In the genomic region with DNA sequence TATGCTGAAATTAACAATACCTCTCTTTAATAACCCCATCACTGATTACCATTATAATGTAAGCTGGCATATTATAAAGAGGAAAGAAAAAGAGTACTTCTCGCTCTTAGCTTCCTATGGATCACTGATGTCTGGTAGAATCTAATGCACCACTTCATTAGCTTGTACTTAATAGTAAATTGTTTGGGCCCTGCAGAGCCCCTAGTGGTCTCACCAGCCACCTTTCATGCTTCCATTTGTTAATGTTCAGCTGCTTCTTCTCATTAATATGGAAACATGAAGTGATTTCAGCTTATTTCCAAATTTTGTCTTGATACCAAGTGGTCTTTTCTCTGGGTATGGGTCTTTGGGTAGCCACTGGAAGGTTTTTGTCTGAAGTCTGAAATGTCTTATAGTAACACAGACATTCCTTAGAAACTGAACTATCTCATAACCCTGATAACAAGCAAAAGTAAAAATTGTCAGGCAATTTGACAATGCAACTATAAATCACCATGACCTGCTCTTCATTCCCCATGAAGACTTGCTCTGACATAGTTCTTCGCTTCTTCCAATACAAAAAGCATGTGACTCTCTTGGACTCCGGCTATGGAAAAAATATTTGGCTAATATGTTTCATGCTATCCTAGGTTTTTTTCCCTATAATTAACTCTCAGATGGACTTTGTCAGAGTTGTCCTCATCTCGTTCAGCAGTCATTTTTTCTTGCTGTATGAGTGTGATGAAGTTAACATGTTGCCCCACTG, we compare ENCODE assay signal across 16 cellular contexts.
DNase-seq lines count a peak whose midpoint lies in the region; ATAC-seq, FAIRE-seq and TF ChIP-seq lines count a peak whose summit lies in the region.
"Had no signal": no experiment of that assay in that cellular context is flagged by ENCODE, and none has a peak within 500 bp of the region (broad histone marks: within the 10 kb centered on the region; RNA-seq: fewer than 3 reads in every experiment).

No MANE protein-coding gene starts in this region.

- CTCF ChIA-PET in PC-9 (lab: Charles Lee): no interaction called here

- POLR2A ChIA-PET in PC-9 (lab: Charles Lee; ENCODE audit: unreplicated experiment): no interaction called here

- FAIRE-seq in small intestine (lab: Jason Lieb, UNC): no peak

- H3K27ac ChIP-seq in 22Rv1 (no peak overlapping the region), PC-9 (no peak overlapping the region), small intestine (ENCODE audit: low read depth in 1 of 2, low read length in 1 of 2) (no peak overlapping the region)
- H3K27ac ChIP-seq: esophagus muscularis mucosa, psoas muscle had no signal

- no peaks in the 10 kb centered on the region for H3K79me2 ChIP-seq in PC-9 (ENCODE audit: low read depth)

- H3K4me3 ChIP-seq in PC-9 (no peak overlapping the region), fibroblast of pulmonary artery (replicated peaks; ENCODE audit: low read depth, low read length) (no peak overlapping the region), small intestine (ENCODE audit: low read depth in 1 of 2, low read length in 2 of 2) (no peak overlapping the region)
- H3K4me3 ChIP-seq: esophagus muscularis mucosa, psoas muscle, tibial nerve had no signal

- no peak overlapping the region for H2AFZ ChIP-seq in PC-9

- 76 to 85% (median 80%) methylated on average over 4 of the region's 4 CpGs for WGBS in small intestine, 3 donors

- no peak overlapping the region for H3K4me2 ChIP-seq in PC-9

- H3K9me3 ChIP-seq in PC-9 (ENCODE audit: insufficient read depth, low read depth) (peaks cover 11% of the 10 kb centered on the region; the same call in 1 of the 2 replicates), small intestine (ENCODE audit: control insufficient read depth, low read depth) (peaks cover 1% of the 10 kb centered on the region)
- H3K9me3 ChIP-seq: esophagus muscularis mucosa, psoas muscle, tibial nerve had no signal

- no peaks in the 10 kb centered on the region for H3K9me2 ChIP-seq in PC-9 (ENCODE audit: insufficient read depth)

- no peak for DNase-seq in PC-9
- DNase-seq in fibroblast of pulmonary artery (ENCODE audit: low read depth): peak; percentile 34
- no peak for DNase-seq in small intestine
- no peak for DNase-seq in T1000 (lab: John Stamatoyannopoulos, UW)
- DNase-seq in COLO829 (ENCODE audit: low spot score): no peak
- DNase-seq: amygdala, C1 segment of cervical spinal cord, KBM-7, NCI-H774, psoas muscle had no signal

- peaks cover 7% of the 10 kb centered on the region; the same call in 1 of the 2 replicates for H3F3A ChIP-seq in PC-9 (ENCODE audit: insufficient read depth, low read depth)

- H3K36me3 ChIP-seq in PC-9 (ENCODE audit: low read depth) (0 out of 2 replicates have a peak, but pooled peaks cover 5% of the 10 kb centered on the region), small intestine (ENCODE audit: control insufficient read depth in 2 of 2, insufficient read depth in 2 of 2, low read length in 2 of 2) (no peaks in the 10 kb centered on the region)
- H3K36me3 ChIP-seq: esophagus muscularis mucosa, tibial nerve had no signal

- BruUV-seq in PC-9 (replicated peaks; lab: Mats Ljungman, UMichigan): no TSS peak

- intact Hi-C loops in PC-9 (cut with micrococcal nuclease; ENCODE audit: unreplicated experiment): no loop called here

- no peaks in the 10 kb centered on the region for H4K20me1 ChIP-seq in PC-9 (ENCODE audit: insufficient read depth)

- H3K4me1 ChIP-seq in PC-9 (replicated peaks; ENCODE audit: insufficient read depth) (peaks cover 33% of the 10 kb centered on the region), small intestine (ENCODE audit: control insufficient read depth in 2 of 2, insufficient read depth in 1 of 2, low read depth in 1 of 2, low read length in 1 of 2) (no peaks in the 10 kb centered on the region)
- H3K4me1 ChIP-seq: psoas muscle had no signal

- TF ChIP-seq CTCF in 22Rv1 (IDR thresholded peaks at IDR 0.05) (peak; percentile 55), GM12874 (IDR thresholded peaks at IDR 0.05; ENCODE audit: insufficient read depth, low read depth, low read length) (peak; percentile 30; the same call in 1 of the 2 replicates), PC-9 (conservative IDR thresholded peaks at IDR 0.05) (peak; percentile 30; the same call in 1 of the 2 replicates), fibroblast of pulmonary artery (IDR thresholded peaks at IDR 0.05; ENCODE audit: low read length, missing control alignments) (peak; percentile 40)

- H3K27me3 ChIP-seq in PC-9 (ENCODE audit: insufficient read depth, low read depth): no peaks in the 10 kb centered on the region
- H3K27me3 ChIP-seq in small intestine (ENCODE audit: control insufficient read depth in 2 of 2, insufficient read depth in 2 of 2, low read length in 2 of 2): no peaks in the 10 kb centered on the region
- H3K27me3 ChIP-seq: esophagus muscularis mucosa, tibial nerve had no signal

- no peak for ATAC-seq in GM21360 (IDR thresholded peaks at IDR 0.05; ENCODE audit: unreplicated experiment)
- ATAC-seq: left lobe of liver, psoas muscle had no signal
